In the genomic region with DNA sequence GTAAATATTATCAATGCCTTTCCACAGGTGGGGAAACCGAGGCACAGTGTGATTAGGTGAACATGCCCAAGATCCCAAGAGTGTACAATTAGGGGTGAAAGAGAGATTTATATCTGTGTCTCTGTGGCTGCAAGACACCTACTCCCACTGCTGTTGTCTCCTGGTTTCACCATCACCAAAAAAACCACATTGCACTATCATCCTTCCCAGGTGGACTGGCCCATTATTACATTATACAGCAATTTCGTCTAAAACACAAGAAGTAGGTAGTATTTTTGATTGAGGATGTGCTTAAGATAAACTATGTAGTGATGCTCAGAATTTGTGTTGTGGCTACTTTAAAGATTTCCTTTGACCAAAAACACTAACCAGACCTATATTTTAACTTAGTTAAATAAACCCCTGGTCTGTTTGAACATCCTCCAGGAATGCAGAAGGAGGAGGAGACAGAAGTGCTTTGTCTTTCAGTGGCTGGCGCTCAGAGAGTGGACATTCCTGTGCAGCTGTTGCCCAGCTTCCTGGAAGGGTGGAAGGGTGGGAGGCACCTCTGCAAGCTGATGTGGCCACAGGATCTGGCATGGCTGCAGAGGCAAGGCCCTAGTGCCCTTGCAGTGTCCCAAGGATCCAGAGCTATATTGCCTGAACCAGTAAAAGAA, we compare ENCODE assay signal across 1 cellular context.
TF ChIP-seq lines count a peak whose summit lies in the region.

No MANE protein-coding gene starts in this region.

TF ChIP-seq in HepG2, 621 proteins besides CTCF, POLR2A, EP300 and RAD21 (continued from another document and continues in another):
- TF ChIP-seq, protein P1, sequence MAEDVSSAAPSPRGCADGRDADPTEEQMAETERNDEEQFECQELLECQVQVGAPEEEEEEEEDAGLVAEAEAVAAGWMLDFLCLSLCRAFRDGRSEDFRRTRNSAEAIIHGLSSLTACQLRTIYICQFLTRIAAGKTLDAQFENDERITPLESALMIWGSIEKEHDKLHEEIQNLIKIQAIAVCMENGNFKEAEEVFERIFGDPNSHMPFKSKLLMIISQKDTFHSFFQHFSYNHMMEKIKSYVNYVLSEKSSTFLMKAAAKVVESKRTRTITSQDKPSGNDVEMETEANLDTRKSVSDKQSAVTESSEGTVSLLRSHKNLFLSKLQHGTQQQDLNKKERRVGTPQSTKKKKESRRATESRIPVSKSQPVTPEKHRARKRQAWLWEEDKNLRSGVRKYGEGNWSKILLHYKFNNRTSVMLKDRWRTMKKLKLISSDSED (CRISPR knock-in tag; IDR thresholded peaks at IDR 0.05), result no peak
- TF ChIP-seq ZNF335 (CRISPR knock-in tag; IDR thresholded peaks at IDR 0.05) (no peak), HDAC6 (IDR thresholded peaks at IDR 0.05; ENCODE audit: low read depth, low read length) (no peak), ZNF615 (CRISPR knock-in tag; IDR thresholded peaks at IDR 0.05; ENCODE audit: borderline replicate concordance) (no peak), ZMYM3 (CRISPR knock-in tag; IDR thresholded peaks at IDR 0.05) (peak; percentile 38; the same call in 1 of the 2 replicates), KDM2A (CRISPR knock-in tag; IDR thresholded peaks at IDR 0.05; ENCODE audit: borderline replicate concordance, low read depth) (peak; percentile 53; the same call in 1 of the 2 replicates), ZNF234 (CRISPR knock-in tag; conservative IDR thresholded peaks at IDR 0.05) (no peak), FOXA3 (CRISPR knock-in tag; IDR thresholded peaks at IDR 0.05) (peak; percentile 61; the same call in 1 of the 2 replicates), ZNF296 (CRISPR knock-in tag; conservative IDR thresholded peaks at IDR 0.05) (no peak), ZEB1 (IDR thresholded peaks at IDR 0.05; ENCODE audit: insufficient replicate concordance, low read depth) (peak; percentile 42), PAXIP1 (CRISPR knock-in tag; conservative IDR thresholded peaks at IDR 0.05) (peak; percentile 55), ZNF678 (CRISPR knock-in tag; IDR thresholded peaks at IDR 0.05) (no peak), ZNF484 (CRISPR knock-in tag; IDR thresholded peaks at IDR 0.05; ENCODE audit: borderline replicate concordance, low read depth) (no peak), CBX5 (CRISPR knock-in tag; IDR thresholded peaks at IDR 0.05; ENCODE audit: borderline replicate concordance) (peak; percentile 73; the same call in 1 of the 2 replicates), ZBTB7B (CRISPR knock-in tag; IDR thresholded peaks at IDR 0.05) (peak; percentile 72; the same call in 1 of the 2 replicates), NFIC (IDR thresholded peaks at IDR 0.05; ENCODE audit: low read length) (0 out of 2 replicates have a peak, but pooled peaks have one; percentile 26), BCL6 (CRISPR knock-in tag; IDR thresholded peaks at IDR 0.05) (peak; percentile 76), KDM1A (CRISPR knock-in tag; IDR thresholded peaks at IDR 0.05) (peak; percentile 86), ELF1 (CRISPR knock-in tag; IDR thresholded peaks at IDR 0.05) (peak; percentile 65), SAP130 (CRISPR knock-in tag; IDR thresholded peaks at IDR 0.05; ENCODE audit: low read depth) (peak; percentile 61; the same call in 1 of the 2 replicates), MAZ (IDR thresholded peaks at IDR 0.05; ENCODE audit: borderline replicate concordance, low read depth, low read length) (no peak), MAZ (CRISPR knock-in tag; IDR thresholded peaks at IDR 0.05; ENCODE audit: low read depth) (no peak), CHCHD3 (CRISPR knock-in tag; IDR thresholded peaks at IDR 0.05) (no peak), ZBTB34 (CRISPR knock-in tag; IDR thresholded peaks at IDR 0.05) (peak; percentile 70; the same call in 1 of the 2 replicates), NFKB2 (CRISPR knock-in tag; IDR thresholded peaks at IDR 0.05; ENCODE audit: borderline replicate concordance) (no peak), ZFY (CRISPR knock-in tag; IDR thresholded peaks at IDR 0.05) (peak; percentile 48; the same call in 1 of the 2 replicates), PRPF4 (IDR thresholded peaks at IDR 0.05; ENCODE audit: low read depth, low read length, poor library complexity, severe bottlenecking) (peak; percentile 25), ATAD3A (CRISPR knock-in tag; IDR thresholded peaks at IDR 0.05) (no peak), ELF3 (CRISPR knock-in tag; IDR thresholded peaks at IDR 0.05) (peak; percentile 97), DPF2 (CRISPR knock-in tag; IDR thresholded peaks at IDR 0.05; ENCODE audit: borderline replicate concordance, low read depth) (peak; percentile 72), ARID5B (CRISPR knock-in tag; IDR thresholded peaks at IDR 0.05) (peak; percentile 80)
- TF ChIP-seq, protein P2, sequence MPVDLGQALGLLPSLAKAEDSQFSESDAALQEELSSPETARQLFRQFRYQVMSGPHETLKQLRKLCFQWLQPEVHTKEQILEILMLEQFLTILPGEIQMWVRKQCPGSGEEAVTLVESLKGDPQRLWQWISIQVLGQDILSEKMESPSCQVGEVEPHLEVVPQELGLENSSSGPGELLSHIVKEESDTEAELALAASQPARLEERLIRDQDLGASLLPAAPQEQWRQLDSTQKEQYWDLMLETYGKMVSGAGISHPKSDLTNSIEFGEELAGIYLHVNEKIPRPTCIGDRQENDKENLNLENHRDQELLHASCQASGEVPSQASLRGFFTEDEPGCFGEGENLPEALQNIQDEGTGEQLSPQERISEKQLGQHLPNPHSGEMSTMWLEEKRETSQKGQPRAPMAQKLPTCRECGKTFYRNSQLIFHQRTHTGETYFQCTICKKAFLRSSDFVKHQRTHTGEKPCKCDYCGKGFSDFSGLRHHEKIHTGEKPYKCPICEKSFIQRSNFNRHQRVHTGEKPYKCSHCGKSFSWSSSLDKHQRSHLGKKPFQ (CRISPR knock-in tag; IDR thresholded peaks at IDR 0.05; ENCODE audit: insufficient replicate concordance), result no peak
- TF ChIP-seq, protein P3, sequence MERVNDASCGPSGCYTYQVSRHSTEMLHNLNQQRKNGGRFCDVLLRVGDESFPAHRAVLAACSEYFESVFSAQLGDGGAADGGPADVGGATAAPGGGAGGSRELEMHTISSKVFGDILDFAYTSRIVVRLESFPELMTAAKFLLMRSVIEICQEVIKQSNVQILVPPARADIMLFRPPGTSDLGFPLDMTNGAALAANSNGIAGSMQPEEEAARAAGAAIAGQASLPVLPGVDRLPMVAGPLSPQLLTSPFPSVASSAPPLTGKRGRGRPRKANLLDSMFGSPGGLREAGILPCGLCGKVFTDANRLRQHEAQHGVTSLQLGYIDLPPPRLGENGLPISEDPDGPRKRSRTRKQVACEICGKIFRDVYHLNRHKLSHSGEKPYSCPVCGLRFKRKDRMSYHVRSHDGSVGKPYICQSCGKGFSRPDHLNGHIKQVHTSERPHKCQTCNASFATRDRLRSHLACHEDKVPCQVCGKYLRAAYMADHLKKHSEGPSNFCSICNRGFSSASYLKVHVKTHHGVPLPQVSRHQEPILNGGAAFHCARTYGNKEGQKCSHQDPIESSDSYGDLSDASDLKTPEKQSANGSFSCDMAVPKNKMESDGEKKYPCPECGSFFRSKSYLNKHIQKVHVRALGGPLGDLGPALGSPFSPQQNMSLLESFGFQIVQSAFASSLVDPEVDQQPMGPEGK (CRISPR knock-in tag; IDR thresholded peaks at IDR 0.05), result peak; percentile 62
- TF ChIP-seq, protein P4, sequence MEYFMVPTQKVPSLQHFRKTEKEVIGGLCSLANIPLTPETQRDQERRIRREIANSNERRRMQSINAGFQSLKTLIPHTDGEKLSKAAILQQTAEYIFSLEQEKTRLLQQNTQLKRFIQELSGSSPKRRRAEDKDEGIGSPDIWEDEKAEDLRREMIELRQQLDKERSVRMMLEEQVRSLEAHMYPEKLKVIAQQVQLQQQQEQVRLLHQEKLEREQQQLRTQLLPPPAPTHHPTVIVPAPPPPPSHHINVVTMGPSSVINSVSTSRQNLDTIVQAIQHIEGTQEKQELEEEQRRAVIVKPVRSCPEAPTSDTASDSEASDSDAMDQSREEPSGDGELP (IDR thresholded peaks at IDR 0.05; ENCODE audit: borderline replicate concordance, low read depth), result peak; percentile 70; the same call in 1 of the 2 replicates
- TF ChIP-seq, protein P5, sequence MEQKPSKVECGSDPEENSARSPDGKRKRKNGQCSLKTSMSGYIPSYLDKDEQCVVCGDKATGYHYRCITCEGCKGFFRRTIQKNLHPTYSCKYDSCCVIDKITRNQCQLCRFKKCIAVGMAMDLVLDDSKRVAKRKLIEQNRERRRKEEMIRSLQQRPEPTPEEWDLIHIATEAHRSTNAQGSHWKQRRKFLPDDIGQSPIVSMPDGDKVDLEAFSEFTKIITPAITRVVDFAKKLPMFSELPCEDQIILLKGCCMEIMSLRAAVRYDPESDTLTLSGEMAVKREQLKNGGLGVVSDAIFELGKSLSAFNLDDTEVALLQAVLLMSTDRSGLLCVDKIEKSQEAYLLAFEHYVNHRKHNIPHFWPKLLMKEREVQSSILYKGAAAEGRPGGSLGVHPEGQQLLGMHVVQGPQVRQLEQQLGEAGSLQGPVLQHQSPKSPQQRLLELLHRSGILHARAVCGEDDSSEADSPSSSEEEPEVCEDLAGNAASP (CRISPR knock-in tag; IDR thresholded peaks at IDR 0.05; ENCODE audit: borderline replicate concordance), result peak; percentile 51; the same call in 1 of the 2 replicates
- TF ChIP-seq, protein P6, sequence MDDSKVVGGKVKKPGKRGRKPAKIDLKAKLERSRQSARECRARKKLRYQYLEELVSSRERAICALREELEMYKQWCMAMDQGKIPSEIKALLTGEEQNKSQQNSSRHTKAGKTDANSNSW (CRISPR knock-in tag; IDR thresholded peaks at IDR 0.05; ENCODE audit: borderline replicate concordance), result no peak
- TF ChIP-seq, protein P7, sequence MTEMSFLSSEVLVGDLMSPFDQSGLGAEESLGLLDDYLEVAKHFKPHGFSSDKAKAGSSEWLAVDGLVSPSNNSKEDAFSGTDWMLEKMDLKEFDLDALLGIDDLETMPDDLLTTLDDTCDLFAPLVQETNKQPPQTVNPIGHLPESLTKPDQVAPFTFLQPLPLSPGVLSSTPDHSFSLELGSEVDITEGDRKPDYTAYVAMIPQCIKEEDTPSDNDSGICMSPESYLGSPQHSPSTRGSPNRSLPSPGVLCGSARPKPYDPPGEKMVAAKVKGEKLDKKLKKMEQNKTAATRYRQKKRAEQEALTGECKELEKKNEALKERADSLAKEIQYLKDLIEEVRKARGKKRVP (CRISPR knock-in tag; IDR thresholded peaks at IDR 0.05), result no peak
- TF ChIP-seq, protein P8, sequence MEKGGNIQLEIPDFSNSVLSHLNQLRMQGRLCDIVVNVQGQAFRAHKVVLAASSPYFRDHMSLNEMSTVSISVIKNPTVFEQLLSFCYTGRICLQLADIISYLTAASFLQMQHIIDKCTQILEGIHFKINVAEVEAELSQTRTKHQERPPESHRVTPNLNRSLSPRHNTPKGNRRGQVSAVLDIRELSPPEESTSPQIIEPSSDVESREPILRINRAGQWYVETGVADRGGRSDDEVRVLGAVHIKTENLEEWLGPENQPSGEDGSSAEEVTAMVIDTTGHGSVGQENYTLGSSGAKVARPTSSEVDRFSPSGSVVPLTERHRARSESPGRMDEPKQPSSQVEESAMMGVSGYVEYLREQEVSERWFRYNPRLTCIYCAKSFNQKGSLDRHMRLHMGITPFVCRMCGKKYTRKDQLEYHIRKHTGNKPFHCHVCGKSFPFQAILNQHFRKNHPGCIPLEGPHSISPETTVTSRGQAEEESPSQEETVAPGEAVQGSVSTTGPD (CRISPR knock-in tag; IDR thresholded peaks at IDR 0.05), result peak; percentile 63
